1 cellular context compared by ENCODE assay signal in the genomic region with DNA sequence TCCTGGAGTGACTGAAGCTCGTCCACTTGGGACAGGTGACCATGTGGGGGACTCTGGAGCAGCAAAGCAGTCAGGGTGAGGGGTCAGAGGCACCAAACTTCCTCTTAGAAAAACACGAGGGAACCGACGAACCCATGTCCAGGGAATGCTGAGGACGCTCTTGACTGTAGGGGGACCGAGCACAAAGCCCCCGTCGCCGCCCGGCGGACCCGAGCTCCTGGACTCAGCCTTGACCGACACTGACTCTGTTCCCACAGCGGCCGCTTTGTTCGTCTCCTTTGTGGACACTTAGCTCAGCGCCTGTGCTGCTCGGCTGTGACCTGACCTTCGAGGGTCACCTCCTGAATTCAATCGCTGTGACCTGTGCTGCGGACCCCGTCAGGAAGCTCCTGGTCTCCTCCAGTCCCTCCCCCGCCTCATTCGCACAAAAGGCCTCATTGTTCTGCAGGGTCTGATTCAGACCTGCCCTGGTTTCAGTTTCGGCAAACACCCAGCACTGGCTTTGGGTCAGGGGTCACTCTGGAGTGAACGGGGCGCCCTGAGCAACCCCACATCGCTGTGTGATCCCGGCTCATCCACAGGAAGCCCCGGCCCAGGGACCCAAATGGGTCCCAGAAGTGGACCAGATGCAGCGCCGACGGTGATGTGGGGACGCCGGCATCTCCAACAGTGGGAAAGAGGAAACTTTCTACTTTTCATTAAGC.
TF ChIP-seq lines count a peak whose summit lies in the region.

No MANE protein-coding gene starts in this region.

TF ChIP-seq in HepG2, 621 proteins besides CTCF, POLR2A, EP300 and RAD21 (continued from another document and continues in another):
- peak; percentile 97; the same call in 1 of the 2 replicates for TF ChIP-seq AHDC1 (CRISPR knock-in tag; IDR thresholded peaks at IDR 0.05; ENCODE audit: borderline replicate concordance)
- 0 out of 2 replicates have a peak, but pooled peaks have one; percentile 31 for TF ChIP-seq ZNF367 (CRISPR knock-in tag; IDR thresholded peaks at IDR 0.05; ENCODE audit: borderline replicate concordance)
- peak; percentile 96 for TF ChIP-seq ZNF761 (CRISPR knock-in tag; conservative IDR thresholded peaks at IDR 0.05)
- peak; percentile 91 for TF ChIP-seq FOXA3 (CRISPR knock-in tag; IDR thresholded peaks at IDR 0.05)
- 0 out of 2 replicates have a peak, but pooled peaks have one; percentile 27 for TF ChIP-seq ZNF34 (CRISPR knock-in tag; IDR thresholded peaks at IDR 0.05; ENCODE audit: borderline replicate concordance)
- TF ChIP-seq ZBTB33 (CRISPR knock-in tag; IDR thresholded peaks at IDR 0.05) = peak; percentile 51; the same call in 1 of the 2 replicates
- peak; percentile 98 for TF ChIP-seq ZNF792 (CRISPR knock-in tag; IDR thresholded peaks at IDR 0.05)
- TF ChIP-seq, protein P1, sequence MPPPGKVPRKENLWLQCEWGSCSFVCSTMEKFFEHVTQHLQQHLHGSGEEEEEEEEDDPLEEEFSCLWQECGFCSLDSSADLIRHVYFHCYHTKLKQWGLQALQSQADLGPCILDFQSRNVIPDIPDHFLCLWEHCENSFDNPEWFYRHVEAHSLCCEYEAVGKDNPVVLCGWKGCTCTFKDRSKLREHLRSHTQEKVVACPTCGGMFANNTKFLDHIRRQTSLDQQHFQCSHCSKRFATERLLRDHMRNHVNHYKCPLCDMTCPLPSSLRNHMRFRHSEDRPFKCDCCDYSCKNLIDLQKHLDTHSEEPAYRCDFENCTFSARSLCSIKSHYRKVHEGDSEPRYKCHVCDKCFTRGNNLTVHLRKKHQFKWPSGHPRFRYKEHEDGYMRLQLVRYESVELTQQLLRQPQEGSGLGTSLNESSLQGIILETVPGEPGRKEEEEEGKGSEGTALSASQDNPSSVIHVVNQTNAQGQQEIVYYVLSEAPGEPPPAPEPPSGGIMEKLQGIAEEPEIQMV (CRISPR knock-in tag; IDR thresholded peaks at IDR 0.05; ENCODE audit: low read depth) = peak; percentile 95
- TF ChIP-seq ELF3 (CRISPR knock-in tag; IDR thresholded peaks at IDR 0.05) = peak; percentile 96
- peak; percentile 99 for TF ChIP-seq ZGPAT (CRISPR knock-in tag; IDR thresholded peaks at IDR 0.05)
- TF ChIP-seq, protein P2, sequence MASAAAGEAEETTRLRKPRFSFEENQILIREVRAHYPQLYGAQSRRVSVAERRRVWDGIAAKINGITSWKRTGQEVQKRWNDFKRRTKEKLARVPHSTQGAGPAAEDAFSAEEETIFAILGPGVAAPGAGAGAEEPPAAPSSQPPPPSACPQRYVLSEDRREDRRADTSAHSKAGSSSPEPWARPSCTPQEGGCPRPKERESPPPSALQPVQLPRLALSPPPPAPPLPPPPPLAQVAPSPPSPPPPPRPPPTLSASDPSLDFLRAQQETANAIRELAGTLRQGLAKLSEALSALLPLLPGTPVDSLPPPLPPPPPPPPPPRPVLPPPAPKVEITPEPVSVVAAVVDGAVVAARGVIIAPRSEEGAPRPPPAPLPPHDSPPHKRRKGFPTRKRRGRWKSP (CRISPR knock-in tag; IDR thresholded peaks at IDR 0.05) = peak; percentile 83; the same call in 1 of the 2 replicates
- peak; percentile 19; the same call in 1 of the 2 replicates for TF ChIP-seq TRAFD1 (CRISPR knock-in tag; IDR thresholded peaks at IDR 0.05; ENCODE audit: borderline replicate concordance)
- peak; percentile 99 for TF ChIP-seq ERF (CRISPR knock-in tag; IDR thresholded peaks at IDR 0.05)
- TF ChIP-seq ZNF577 (CRISPR knock-in tag; IDR thresholded peaks at IDR 0.05; ENCODE audit: borderline replicate concordance, low read depth) = 0 out of 2 replicates have a peak, but pooled peaks have one; percentile 62
- TF ChIP-seq PPARG (CRISPR knock-in tag; conservative IDR thresholded peaks at IDR 0.05) = peak; percentile 97
- TF ChIP-seq KMT2A (CRISPR knock-in tag; IDR thresholded peaks at IDR 0.05) = peak; percentile 82
- TF ChIP-seq ZNF205 (CRISPR knock-in tag; IDR thresholded peaks at IDR 0.05) = peak; percentile 97
- TF ChIP-seq, protein P3, sequence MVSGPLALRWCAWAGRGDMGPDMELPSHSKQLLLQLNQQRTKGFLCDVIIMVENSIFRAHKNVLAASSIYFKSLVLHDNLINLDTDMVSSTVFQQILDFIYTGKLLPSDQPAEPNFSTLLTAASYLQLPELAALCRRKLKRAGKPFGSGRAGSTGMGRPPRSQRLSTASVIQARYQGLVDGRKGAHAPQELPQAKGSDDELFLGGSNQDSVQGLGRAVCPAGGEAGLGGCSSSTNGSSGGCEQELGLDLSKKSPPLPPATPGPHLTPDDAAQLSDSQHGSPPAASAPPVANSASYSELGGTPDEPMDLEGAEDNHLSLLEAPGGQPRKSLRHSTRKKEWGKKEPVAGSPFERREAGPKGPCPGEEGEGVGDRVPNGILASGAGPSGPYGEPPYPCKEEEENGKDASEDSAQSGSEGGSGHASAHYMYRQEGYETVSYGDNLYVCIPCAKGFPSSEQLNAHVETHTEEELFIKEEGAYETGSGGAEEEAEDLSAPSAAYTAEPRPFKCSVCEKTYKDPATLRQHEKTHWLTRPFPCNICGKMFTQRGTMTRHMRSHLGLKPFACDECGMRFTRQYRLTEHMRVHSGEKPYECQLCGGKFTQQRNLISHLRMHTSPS (CRISPR knock-in tag; IDR thresholded peaks at IDR 0.05; ENCODE audit: low read depth) = 0 out of 2 replicates have a peak, but pooled peaks have one; percentile 38
- TF ChIP-seq ZBTB3 (CRISPR knock-in tag; IDR thresholded peaks at IDR 0.05; ENCODE audit: borderline replicate concordance, low read depth) = peak; percentile 80; the same call in 1 of the 2 replicates
- TF ChIP-seq ZNF740 (CRISPR knock-in tag; IDR thresholded peaks at IDR 0.05) = peak; percentile 79; the same call in 1 of the 2 replicates
- TF ChIP-seq, protein P4, sequence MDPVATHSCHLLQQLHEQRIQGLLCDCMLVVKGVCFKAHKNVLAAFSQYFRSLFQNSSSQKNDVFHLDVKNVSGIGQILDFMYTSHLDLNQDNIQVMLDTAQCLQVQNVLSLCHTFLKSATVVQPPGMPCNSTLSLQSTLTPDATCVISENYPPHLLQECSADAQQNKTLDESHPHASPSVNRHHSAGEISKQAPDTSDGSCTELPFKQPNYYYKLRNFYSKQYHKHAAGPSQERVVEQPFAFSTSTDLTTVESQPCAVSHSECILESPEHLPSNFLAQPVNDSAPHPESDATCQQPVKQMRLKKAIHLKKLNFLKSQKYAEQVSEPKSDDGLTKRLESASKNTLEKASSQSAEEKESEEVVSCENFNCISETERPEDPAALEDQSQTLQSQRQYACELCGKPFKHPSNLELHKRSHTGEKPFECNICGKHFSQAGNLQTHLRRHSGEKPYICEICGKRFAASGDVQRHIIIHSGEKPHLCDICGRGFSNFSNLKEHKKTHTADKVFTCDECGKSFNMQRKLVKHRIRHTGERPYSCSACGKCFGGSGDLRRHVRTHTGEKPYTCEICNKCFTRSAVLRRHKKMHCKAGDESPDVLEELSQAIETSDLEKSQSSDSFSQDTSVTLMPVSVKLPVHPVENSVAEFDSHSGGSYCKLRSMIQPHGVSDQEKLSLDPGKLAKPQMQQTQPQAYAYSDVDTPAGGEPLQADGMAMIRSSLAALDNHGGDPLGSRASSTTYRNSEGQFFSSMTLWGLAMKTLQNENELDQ (CRISPR knock-in tag; IDR thresholded peaks at IDR 0.05; ENCODE audit: borderline replicate concordance) = peak; percentile 54; the same call in 1 of the 2 replicates
